24 cellular contexts compared by ENCODE assay signal in genomic region chr1:80457409-80457808, GRCh38.
DNase-seq lines count a peak whose midpoint lies in the region; ATAC-seq, FAIRE-seq and TF ChIP-seq lines count a peak whose summit lies in the region.
"Had no signal": no experiment of that assay in that cellular context is flagged by ENCODE, and none has a peak within 500 bp of the region (broad histone marks: within the 10 kb centered on the region; RNA-seq: fewer than 3 reads in every experiment).

No MANE protein-coding gene starts in this region.

- H3K9me3 Mint-ChIP-seq in neural progenitor cell: peaks cover 5% of the 10 kb centered on the region
- H3K9me3 Mint-ChIP-seq in T-helper 2 cell treated with Interferon-gamma antibody and Interleukin-4, amounts not matched to agents 5 μg/mL and 100 μg/mL, for 36 hours: peaks cover 16% of the 10 kb centered on the region

- no peak for TF ChIP-seq RAD21 in H1 (IDR thresholded peaks at IDR 0.05 in 1 of 2, conservative IDR thresholded peaks at IDR 0.05 in 1 of 2; ENCODE audit: low read depth in 2 of 2, low read length in 2 of 2)

- H3F3A ChIP-seq in neural progenitor cell (ENCODE audit: low read depth): peaks cover 6% of the 10 kb centered on the region

- TF ChIP-seq EP300 in H1 (IDR thresholded peaks at IDR 0.05; ENCODE audit: borderline replicate concordance in 1 of 2, low read depth in 2 of 2, low read length in 2 of 2): no peak

- H3K4me3 ChIP-seq in H1 (ENCODE audit: extremely low read depth in 1 of 4, insufficient read depth in 2 of 4, low read depth in 3 of 4, low read length in 4 of 4) (no peak overlapping the region), neural progenitor cell (no peak overlapping the region)
- H3K4me3 ChIP-seq: BLaER1 treated with 17β-estradiol and CSF1 and Interleukin-3, amounts not matched to agents 10 nM and 100 nM; SJCRH30 had no signal

- 57% methylated on average over 2 of the region's 2 CpGs; no CpG with 5 or more reads in 1 of the 2 experiments for WGBS in H1 (ENCODE audit: extremely low coverage in 1 of 2, insufficient coverage in 1 of 2, insufficient read length in 1 of 2, insufficient replicate concordance in 2 of 2, low coverage in 1 of 2, low lambda C conversion rate in 2 of 2, missing lambda C conversion rate in 1 of 2), 2 experiments

- no peak overlapping the region for H3K4ac ChIP-seq in H1 (replicated peaks; ENCODE audit: insufficient read length, low read depth, low read length)

- H3K36me3 Mint-ChIP-seq in neural progenitor cell: peaks cover 4% of the 10 kb centered on the region
- H3K36me3 Mint-ChIP-seq in T-helper 2 cell treated with Interferon-gamma antibody and Interleukin-4, amounts not matched to agents 5 μg/mL and 100 μg/mL, for 36 hours (ENCODE audit: low read depth): no peaks in the 10 kb centered on the region
- H3K36me3 Mint-ChIP-seq: CD8-positive, alpha-beta memory T cell had no signal

- ATAC-seq in HG03135 (IDR thresholded peaks at IDR 0.05; ENCODE audit: unreplicated experiment): no peak
- ATAC-seq: PC-3 had no signal

- H2AK5ac ChIP-seq in H1 (ENCODE audit: low read depth, low read length): no peak overlapping the region

- TF ChIP-seq CTCF in H1 (IDR thresholded peaks at IDR 0.05; ENCODE audit: control extremely low read depth in 1 of 3, insufficient read depth in 1 of 3, low read depth in 1 of 3, low read length in 3 of 3) (no peak), neural progenitor cell (IDR thresholded peaks at IDR 0.05) (no peak)

- H3K9ac ChIP-seq in H1 (replicated peaks in 1 of 4; ENCODE audit: extremely low read depth in 1 of 4, low read depth in 3 of 4, low read length in 3 of 4): no peak overlapping the region
- H3K9ac ChIP-seq in neural progenitor cell: no peak overlapping the region
- H3K9ac ChIP-seq: BLaER1 treated with 17β-estradiol and CSF1 and Interleukin-3, amounts not matched to agents 10 nM and 100 nM had no signal

- no peak overlapping the region for H2BK15ac ChIP-seq in H1 (ENCODE audit: low read length)

- H2BK12ac ChIP-seq in H1 (ENCODE audit: low read depth, low read length): no peak overlapping the region

- no peak overlapping the region for H2BK20ac ChIP-seq in H1 (ENCODE audit: low read length)

- POLR2A ChIA-PET in H1 (lab: Charles Lee; ENCODE audit: partially characterized antibody): no interaction called here

- H3K27ac Mint-ChIP-seq in neural progenitor cell: no peak overlapping the region
- no peak overlapping the region for H3K27ac Mint-ChIP-seq in T-helper 2 cell treated with Interferon-gamma antibody and Interleukin-4, amounts not matched to agents 5 μg/mL and 100 μg/mL, for 36 hours
- H3K27ac Mint-ChIP-seq: CD8-positive, alpha-beta memory T cell had no signal

- CTCF ChIA-PET in H1 (lab: Charles Lee; ENCODE audit: partially characterized antibody): interaction anchor here (0.6 kb wide), 1 partner anchor 97 kb away, joined by 3 read pairs; no protein-coding TSS in a partner anchor

- FAIRE-seq in H1 (lab: Jason Lieb, UNC) (no peak), GM12891 (lab: Jason Lieb, UNC) (no peak)
- FAIRE-seq: A204.1, GM19239, H54, HTR-8/SVneo had no signal

- no peak overlapping the region for H2BK120ac ChIP-seq in H1 (replicated peaks; ENCODE audit: low read depth, low read length)

- no peak overlapping the region for H3K23ac ChIP-seq in H1 (ENCODE audit: insufficient read length)

- no peak overlapping the region for H3K14ac ChIP-seq in H1 (ENCODE audit: insufficient read length)

- H3K4me1 Mint-ChIP-seq in neural progenitor cell: peaks cover 9% of the 10 kb centered on the region
- H3K4me1 Mint-ChIP-seq in T-helper 2 cell treated with Interferon-gamma antibody and Interleukin-4, amounts not matched to agents 5 μg/mL and 100 μg/mL, for 36 hours (ENCODE audit: low read depth): no peaks in the 10 kb centered on the region
- H3K4me1 Mint-ChIP-seq: CD8-positive, alpha-beta memory T cell had no signal

- H3K36me3 ChIP-seq in H1 (ENCODE audit: control insufficient read depth in 2 of 4, insufficient read depth in 4 of 4, low read length in 3 of 4) (no peaks in the 10 kb centered on the region), neural progenitor cell (no peaks in the 10 kb centered on the region)
- H3K36me3 ChIP-seq: BLaER1 treated with 17β-estradiol and CSF1 and Interleukin-3, amounts not matched to agents 10 nM and 100 nM; SJCRH30 had no signal

- H3K9me3 ChIP-seq in H1 (ENCODE audit: insufficient read depth in 2 of 2, low read depth in 1 of 2, low read length in 1 of 2) (no peaks in the 10 kb centered on the region), neural progenitor cell (ENCODE audit: low read depth) (no peaks in the 10 kb centered on the region)
- H3K9me3 ChIP-seq: BLaER1 treated with 17β-estradiol and CSF1 and Interleukin-3, amounts not matched to agents 10 nM and 100 nM had no signal

- H3K23me2 ChIP-seq in H1 (ENCODE audit: low read depth, low read length): no peaks in the 10 kb centered on the region

- no peak for TF ChIP-seq POLR2A in H1 (IDR thresholded peaks at IDR 0.05; ENCODE audit: control extremely low read depth in 1 of 2, low read depth in 2 of 2, low read length in 2 of 2)
- TF ChIP-seq POLR2A in GM12891 (IDR thresholded peaks at IDR 0.05; ENCODE audit: low read depth, low read length): no peak

- no peaks in the 10 kb centered on the region for H3K27me3 ChIP-seq in H1 (replicated peaks in 1 of 4; ENCODE audit: control insufficient read depth in 3 of 4, extremely low read depth in 1 of 4, insufficient read depth in 3 of 4, low read length in 3 of 4)
- no peaks in the 10 kb centered on the region for H3K27me3 ChIP-seq in neural progenitor cell
- H3K27me3 ChIP-seq: BLaER1 treated with 17β-estradiol and CSF1 and Interleukin-3, amounts not matched to agents 10 nM and 100 nM; SJCRH30 had no signal

- H4K91ac ChIP-seq in H1 (replicated peaks; ENCODE audit: insufficient read length, low read length): no peak overlapping the region

- H3K56ac ChIP-seq in H1 (replicated peaks; ENCODE audit: insufficient read length, low read depth, low read length): no peak overlapping the region

- H3K27me3 Mint-ChIP-seq in neural progenitor cell (ENCODE audit: insufficient read depth, low read depth): no peaks in the 10 kb centered on the region
- H3K27me3 Mint-ChIP-seq in T-helper 2 cell treated with Interferon-gamma antibody and Interleukin-4, amounts not matched to agents 5 μg/mL and 100 μg/mL, for 36 hours (ENCODE audit: low read depth): no peaks in the 10 kb centered on the region
- H3K27me3 Mint-ChIP-seq: CD8-positive, alpha-beta memory T cell had no signal

- H2AFZ ChIP-seq in H1 (ENCODE audit: low read length) (no peak overlapping the region), neural progenitor cell (replicated peaks) (no peak overlapping the region)

- H4K8ac ChIP-seq in H1 (ENCODE audit: extremely low read depth, insufficient read depth, low read length): no peak overlapping the region

- H3K4me3 Mint-ChIP-seq in neural progenitor cell: no peak overlapping the region
- H3K4me3 Mint-ChIP-seq in T-helper 2 cell treated with Interferon-gamma antibody and Interleukin-4, amounts not matched to agents 5 μg/mL and 100 μg/mL, for 36 hours: no peak overlapping the region
- H3K4me3 Mint-ChIP-seq: CD8-positive, alpha-beta memory T cell had no signal

- H3K18ac ChIP-seq in H1 (ENCODE audit: extremely low read depth, low read length): no peak overlapping the region

- H3K27ac ChIP-seq in H1 (ENCODE audit: low read depth, low read length) (no peak overlapping the region), neural progenitor cell (peak overlapping the region; percentile 39)
- H3K27ac ChIP-seq: BLaER1 treated with 17β-estradiol and CSF1 and Interleukin-3, amounts not matched to agents 10 nM and 100 nM; HL-60; SJCRH30 had no signal

- no peak overlapping the region for H4K5ac ChIP-seq in H1 (ENCODE audit: insufficient read length, low read depth, low read length)

- H4K20me1 ChIP-seq in H1 (replicated peaks in 1 of 2; ENCODE audit: control insufficient read depth in 1 of 2, insufficient read depth in 2 of 2, low read length in 2 of 2) (no peaks in the 10 kb centered on the region), neural progenitor cell (ENCODE audit: low read depth) (no peaks in the 10 kb centered on the region)
- H4K20me1 ChIP-seq: BLaER1 treated with 17β-estradiol and CSF1 and Interleukin-3, amounts not matched to agents 10 nM and 100 nM had no signal

- H3K79me1 ChIP-seq in H1 (ENCODE audit: low read depth, low read length): no peaks in the 10 kb centered on the region

- H3K4me1 ChIP-seq in H1 (replicated peaks in 1 of 4; ENCODE audit: control insufficient read depth in 3 of 4, insufficient read depth in 4 of 4, low read length in 3 of 4) (no peaks in the 10 kb centered on the region; a peak in 1 of 7 replicates), neural progenitor cell (peaks cover 9% of the 10 kb centered on the region)
- H3K4me1 ChIP-seq: SJCRH30 had no signal

- H3K79me2 ChIP-seq in H1 (ENCODE audit: control insufficient read depth in 1 of 2, insufficient read depth in 2 of 2, low read length in 2 of 2): no peaks in the 10 kb centered on the region
- no peaks in the 10 kb centered on the region for H3K79me2 ChIP-seq in neural progenitor cell (ENCODE audit: low read depth)

- DNase-seq in DMS114 treated with DMSO at 0.1 percent for 48 hours (lab: John Stamatoyannopoulos, UW; ENCODE audit: unreplicated experiment) (peak; percentile 81), LHCN-M2 (ENCODE audit: low read depth) (peak; percentile 24), H1 (ENCODE audit: low read depth in 1 of 2, low spot score in 2 of 2) (no peak), neural progenitor cell (ENCODE audit: low spot score) (peak; percentile 55), GM12891 (ENCODE audit: insufficient read length, low spot score) (no peak), SKM-1 (lab: John Stamatoyannopoulos, UW; ENCODE audit: unreplicated experiment) (no peak)
- DNase-seq in T-helper 2 cell treated with Interferon-gamma antibody and Interleukin-4, amounts not matched to agents 5 μg/mL and 100 μg/mL, for 36 hours (ENCODE audit: low spot score): no peak
- DNase-seq: CD8-positive, alpha-beta memory T cell; DND-41; GDM1; MV-4-11; NCI-H1417 treated with DMSO at 0.1 percent for 48 hours; NCI-H2029; NCI-H2171 treated with DMSO at 0.1 percent for 48 hours; NCI-H82; PC-3; SJCRH30 had no signal

- H3K4me2 ChIP-seq in H1 (ENCODE audit: insufficient read depth in 1 of 2, low read depth in 2 of 2, low read length in 2 of 2) (no peak overlapping the region), neural progenitor cell (no peak overlapping the region)
- H3K4me2 ChIP-seq: BLaER1 treated with 17β-estradiol and CSF1 and Interleukin-3, amounts not matched to agents 10 nM and 100 nM had no signal

- no peak overlapping the region for H2BK5ac ChIP-seq in H1 (ENCODE audit: low read depth, low read length)

TF ChIP-seq in H1, 55 proteins besides CTCF, POLR2A, EP300 and RAD21 (continues in another document):
- TF ChIP-seq NANOG (IDR thresholded peaks at IDR 0.05; ENCODE audit: insufficient read depth, low read depth, low read length, poor library complexity, severe bottlenecking) (no peak), CEBPB (IDR thresholded peaks at IDR 0.05; ENCODE audit: low read depth, low read length) (peak; percentile 7; the same call in 1 of the 2 replicates)

TF ChIP-seq in GM12891, 5 proteins besides CTCF, POLR2A, EP300 and RAD21 (continues in another document):
- TF ChIP-seq POLR2AphosphoS5 (IDR thresholded peaks at IDR 0.05; ENCODE audit: low read depth, low read length): no peak
- TF ChIP-seq TAF1 (IDR thresholded peaks at IDR 0.05; ENCODE audit: low read depth, low read length): no peak
- no peak for TF ChIP-seq POU2F2 (IDR thresholded peaks at IDR 0.05; ENCODE audit: low read depth, low read length)
- TF ChIP-seq SPI1 (IDR thresholded peaks at IDR 0.05; ENCODE audit: low read depth, low read length): no peak

Comparison
In these comparisons a context has a peak if more than half of its experiments do, and no peak if none do; other contexts are left out.
1. DNase-seq: peak in DMS114 treated with DMSO at 0.1 percent for 48 hours (single experiment), LHCN-M2 (single experiment) and neural progenitor cell (single experiment); none in H1 (0 of 2), T-helper 2 cell treated with Interferon-gamma antibody and Interleukin-4, amounts not matched to agents 5 μg/mL and 100 μg/mL, for 36 hours (single experiment), GM12891 (single experiment) and SKM-1 (single experiment).